Comparison of ENCODE assay signal across 2 cellular contexts in the genomic region with DNA sequence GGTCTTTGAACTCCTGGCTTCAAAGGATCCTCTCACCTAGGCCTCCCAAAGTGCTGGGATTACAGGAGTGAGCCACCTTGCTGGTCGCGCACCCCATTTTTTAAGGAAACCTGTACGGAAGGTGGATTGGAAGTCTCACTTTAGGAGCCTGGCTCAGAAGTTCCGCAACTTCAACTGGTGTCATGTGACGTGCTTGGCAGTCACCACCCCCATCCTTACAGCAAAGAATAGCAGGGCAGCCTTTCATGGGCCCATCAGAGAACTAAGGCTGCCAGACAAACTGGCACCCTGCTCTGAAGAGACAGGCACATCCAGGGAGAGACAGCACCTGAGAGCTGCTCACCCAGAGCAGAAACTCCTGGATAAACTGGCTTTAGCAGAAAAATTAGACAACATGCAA.
TF ChIP-seq lines count a peak whose summit lies in the region.

No MANE protein-coding gene starts in this region.

TF ChIP-seq in HepG2, 621 proteins besides CTCF, POLR2A, EP300 and RAD21 (continues in another document):
- TF ChIP-seq, protein P1, sequence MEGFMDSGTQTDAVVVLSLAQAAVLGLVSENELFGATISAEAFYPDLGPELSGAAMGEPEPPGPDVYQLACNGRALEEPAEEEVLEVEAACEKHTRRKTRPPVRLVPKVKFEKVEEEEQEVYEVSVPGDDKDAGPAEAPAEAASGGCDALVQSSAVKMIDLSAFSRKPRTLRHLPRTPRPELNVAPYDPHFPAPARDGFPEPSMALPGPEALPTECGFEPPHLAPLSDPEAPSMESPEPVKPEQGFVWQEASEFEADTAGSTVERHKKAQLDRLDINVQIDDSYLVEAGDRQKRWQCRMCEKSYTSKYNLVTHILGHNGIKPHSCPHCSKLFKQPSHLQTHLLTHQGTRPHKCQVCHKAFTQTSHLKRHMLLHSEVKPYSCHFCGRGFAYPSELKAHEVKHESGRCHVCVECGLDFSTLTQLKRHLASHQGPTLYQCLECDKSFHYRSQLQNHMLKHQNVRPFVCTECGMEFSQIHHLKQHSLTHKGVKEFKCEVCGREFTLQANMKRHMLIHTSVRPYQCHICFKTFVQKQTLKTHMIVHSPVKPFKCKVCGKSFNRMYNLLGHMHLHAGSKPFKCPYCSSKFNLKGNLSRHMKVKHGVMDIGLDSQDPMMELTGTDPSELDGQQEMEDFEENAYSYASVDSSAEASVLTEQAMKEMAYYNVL (CRISPR knock-in tag; IDR thresholded peaks at IDR 0.05; ENCODE audit: borderline replicate concordance), result no peak
- TF ChIP-seq ZNF761 (CRISPR knock-in tag; conservative IDR thresholded peaks at IDR 0.05) (no peak), YY1 (IDR thresholded peaks at IDR 0.05; ENCODE audit: insufficient read depth, insufficient replicate concordance, low read depth, low read length) (no peak), ZBTB1 (CRISPR knock-in tag; IDR thresholded peaks at IDR 0.05; ENCODE audit: borderline replicate concordance) (no peak), ZNF337 (CRISPR knock-in tag; IDR thresholded peaks at IDR 0.05; ENCODE audit: borderline replicate concordance, low read depth) (no peak), ZFP36L2 (CRISPR knock-in tag; IDR thresholded peaks at IDR 0.05) (no peak), ZFX (CRISPR knock-in tag; IDR thresholded peaks at IDR 0.05; ENCODE audit: low read depth) (no peak)
- TF ChIP-seq, protein P2, sequence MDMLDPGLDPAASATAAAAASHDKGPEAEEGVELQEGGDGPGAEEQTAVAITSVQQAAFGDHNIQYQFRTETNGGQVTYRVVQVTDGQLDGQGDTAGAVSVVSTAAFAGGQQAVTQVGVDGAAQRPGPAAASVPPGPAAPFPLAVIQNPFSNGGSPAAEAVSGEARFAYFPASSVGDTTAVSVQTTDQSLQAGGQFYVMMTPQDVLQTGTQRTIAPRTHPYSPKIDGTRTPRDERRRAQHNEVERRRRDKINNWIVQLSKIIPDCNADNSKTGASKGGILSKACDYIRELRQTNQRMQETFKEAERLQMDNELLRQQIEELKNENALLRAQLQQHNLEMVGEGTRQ (IDR thresholded peaks at IDR 0.05; ENCODE audit: low read depth, low read length), result peak; percentile 32; the same call in 1 of the 2 replicates
- TF ChIP-seq, protein P2 (CRISPR knock-in tag; IDR thresholded peaks at IDR 0.05; ENCODE audit: borderline replicate concordance), result no peak
- TF ChIP-seq, protein P3, sequence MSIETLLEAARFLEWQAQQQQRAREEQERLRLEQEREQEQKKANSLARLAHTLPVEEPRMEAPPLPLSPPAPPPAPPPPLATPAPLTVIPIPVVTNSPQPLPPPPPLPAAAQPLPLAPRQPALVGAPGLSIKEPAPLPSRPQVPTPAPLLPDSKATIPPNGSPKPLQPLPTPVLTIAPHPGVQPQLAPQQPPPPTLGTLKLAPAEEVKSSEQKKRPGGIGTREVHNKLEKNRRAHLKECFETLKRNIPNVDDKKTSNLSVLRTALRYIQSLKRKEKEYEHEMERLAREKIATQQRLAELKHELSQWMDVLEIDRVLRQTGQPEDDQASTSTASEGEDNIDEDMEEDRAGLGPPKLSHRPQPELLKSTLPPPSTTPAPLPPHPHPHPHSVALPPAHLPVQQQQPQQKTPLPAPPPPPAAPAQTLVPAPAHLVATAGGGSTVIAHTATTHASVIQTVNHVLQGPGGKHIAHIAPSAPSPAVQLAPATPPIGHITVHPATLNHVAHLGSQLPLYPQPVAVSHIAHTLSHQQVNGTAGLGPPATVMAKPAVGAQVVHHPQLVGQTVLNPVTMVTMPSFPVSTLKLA (IDR thresholded peaks at IDR 0.05), result no peak
- TF ChIP-seq, protein P4, sequence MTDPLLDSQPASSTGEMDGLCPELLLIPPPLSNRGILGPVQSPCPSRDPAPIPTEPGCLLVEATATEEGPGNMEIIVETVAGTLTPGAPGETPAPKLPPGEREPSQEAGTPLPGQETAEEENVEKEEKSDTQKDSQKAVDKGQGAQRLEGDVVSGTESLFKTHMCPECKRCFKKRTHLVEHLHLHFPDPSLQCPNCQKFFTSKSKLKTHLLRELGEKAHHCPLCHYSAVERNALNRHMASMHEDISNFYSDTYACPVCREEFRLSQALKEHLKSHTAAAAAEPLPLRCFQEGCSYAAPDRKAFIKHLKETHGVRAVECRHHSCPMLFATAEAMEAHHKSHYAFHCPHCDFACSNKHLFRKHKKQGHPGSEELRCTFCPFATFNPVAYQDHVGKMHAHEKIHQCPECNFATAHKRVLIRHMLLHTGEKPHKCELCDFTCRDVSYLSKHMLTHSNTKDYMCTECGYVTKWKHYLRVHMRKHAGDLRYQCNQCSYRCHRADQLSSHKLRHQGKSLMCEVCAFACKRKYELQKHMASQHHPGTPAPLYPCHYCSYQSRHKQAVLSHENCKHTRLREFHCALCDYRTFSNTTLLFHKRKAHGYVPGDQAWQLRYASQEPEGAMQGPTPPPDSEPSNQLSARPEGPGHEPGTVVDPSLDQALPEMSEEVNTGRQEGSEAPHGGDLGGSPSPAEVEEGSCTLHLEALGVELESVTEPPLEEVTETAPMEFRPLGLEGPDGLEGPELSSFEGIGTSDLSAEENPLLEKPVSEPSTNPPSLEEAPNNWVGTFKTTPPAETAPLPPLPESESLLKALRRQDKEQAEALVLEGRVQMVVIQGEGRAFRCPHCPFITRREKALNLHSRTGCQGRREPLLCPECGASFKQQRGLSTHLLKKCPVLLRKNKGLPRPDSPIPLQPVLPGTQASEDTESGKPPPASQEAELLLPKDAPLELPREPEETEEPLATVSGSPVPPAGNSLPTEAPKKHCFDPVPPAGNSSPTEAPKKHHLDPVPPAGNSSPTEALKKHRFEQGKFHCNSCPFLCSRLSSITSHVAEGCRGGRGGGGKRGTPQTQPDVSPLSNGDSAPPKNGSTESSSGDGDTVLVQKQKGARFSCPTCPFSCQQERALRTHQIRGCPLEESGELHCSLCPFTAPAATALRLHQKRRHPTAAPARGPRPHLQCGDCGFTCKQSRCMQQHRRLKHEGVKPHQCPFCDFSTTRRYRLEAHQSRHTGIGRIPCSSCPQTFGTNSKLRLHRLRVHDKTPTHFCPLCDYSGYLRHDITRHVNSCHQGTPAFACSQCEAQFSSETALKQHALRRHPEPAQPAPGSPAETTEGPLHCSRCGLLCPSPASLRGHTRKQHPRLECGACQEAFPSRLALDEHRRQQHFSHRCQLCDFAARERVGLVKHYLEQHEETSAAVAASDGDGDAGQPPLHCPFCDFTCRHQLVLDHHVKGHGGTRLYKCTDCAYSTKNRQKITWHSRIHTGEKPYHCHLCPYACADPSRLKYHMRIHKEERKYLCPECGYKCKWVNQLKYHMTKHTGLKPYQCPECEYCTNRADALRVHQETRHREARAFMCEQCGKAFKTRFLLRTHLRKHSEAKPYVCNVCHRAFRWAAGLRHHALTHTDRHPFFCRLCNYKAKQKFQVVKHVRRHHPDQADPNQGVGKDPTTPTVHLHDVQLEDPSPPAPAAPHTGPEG (CRISPR knock-in tag; IDR thresholded peaks at IDR 0.05), result no peak

TF ChIP-seq in H1, 55 proteins besides CTCF, POLR2A, EP300 and RAD21:
- no peak for TF ChIP-seq TCF12 (IDR thresholded peaks at IDR 0.05; ENCODE audit: low read depth, low read length)
- TF ChIP-seq, protein P2 (IDR thresholded peaks at IDR 0.05; ENCODE audit: low read length), result 0 out of 2 replicates have a peak, but pooled peaks have one; percentile 43
- TF ChIP-seq SRF (IDR thresholded peaks at IDR 0.05; ENCODE audit: low read depth, low read length), result no peak
- no peak for TF ChIP-seq GTF2F1 (IDR thresholded peaks at IDR 0.05; ENCODE audit: borderline replicate concordance, low read depth, low read length)
- no peak for TF ChIP-seq RNF2 (IDR thresholded peaks at IDR 0.05; ENCODE audit: borderline replicate concordance, low read depth, low read length, missing control alignments, poor library complexity, severe bottlenecking)
- no peak for TF ChIP-seq POU5F1 (IDR thresholded peaks at IDR 0.05; ENCODE audit: low read depth, low read length)
- TF ChIP-seq BRCA1 (IDR thresholded peaks at IDR 0.05; ENCODE audit: low read depth, low read length), result no peak
- TF ChIP-seq, protein P5, sequence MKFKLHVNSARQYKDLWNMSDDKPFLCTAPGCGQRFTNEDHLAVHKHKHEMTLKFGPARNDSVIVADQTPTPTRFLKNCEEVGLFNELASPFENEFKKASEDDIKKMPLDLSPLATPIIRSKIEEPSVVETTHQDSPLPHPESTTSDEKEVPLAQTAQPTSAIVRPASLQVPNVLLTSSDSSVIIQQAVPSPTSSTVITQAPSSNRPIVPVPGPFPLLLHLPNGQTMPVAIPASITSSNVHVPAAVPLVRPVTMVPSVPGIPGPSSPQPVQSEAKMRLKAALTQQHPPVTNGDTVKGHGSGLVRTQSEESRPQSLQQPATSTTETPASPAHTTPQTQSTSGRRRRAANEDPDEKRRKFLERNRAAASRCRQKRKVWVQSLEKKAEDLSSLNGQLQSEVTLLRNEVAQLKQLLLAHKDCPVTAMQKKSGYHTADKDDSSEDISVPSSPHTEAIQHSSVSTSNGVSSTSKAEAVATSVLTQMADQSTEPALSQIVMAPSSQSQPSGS (IDR thresholded peaks at IDR 0.05; ENCODE audit: low read length), result no peak
- TF ChIP-seq MAFK (IDR thresholded peaks at IDR 0.05; ENCODE audit: low read depth, low read length), result no peak
